15 cellular contexts compared by ENCODE assay signal in genomic region chr1:56411021-56411420, GRCh38.
"Had no signal": no experiment of that assay in that cellular context is flagged by ENCODE, and none has a peak within 500 bp of the region (broad histone marks: within the 10 kb centered on the region; RNA-seq: fewer than 3 reads in every experiment).

No MANE protein-coding gene starts in this region.

- H3K36me3 Mint-ChIP-seq: activated CD8-positive, alpha-beta memory T cell treated with anti-CD3 and anti-CD28 coated beads, Interleukin-2, amount 10 ng/mL, durations not matched to agents 7 days and 5 days; activated naive CD4-positive, alpha-beta T cell treated with anti-CD3 and anti-CD28 coated beads, Interleukin-2, amount 50 U/mL, for 72 hours; stimulated activated naive B cell treated with anti-CD40 and anti-IgM and Interleukin-4, amounts not matched to agents 10 μg/mL and 1 μg/mL and 100 μg/mL, for 72 hours had no signal

- H3K9me3 ChIP-seq: neutrophil, suprapubic skin had no signal

- DNase-seq: activated CD8-positive, alpha-beta memory T cell treated with anti-CD3 and anti-CD28 coated beads, Interleukin-2, amount 10 ng/mL, durations not matched to agents 7 days and 5 days; activated effector memory CD4-positive, alpha-beta T cell treated with Interleukin-2 at 50 U/mL for 16 hours; activated T-cell treated with anti-CD3 and anti-CD28 coated beads, Interleukin-2, amount 50 U/mL, for 24 hours; amniotic stem cell; brain microvascular endothelial cell; cerebellar nuclear complex; effector memory CD8-positive, alpha-beta T cell; naive thymus-derived CD4-positive, alpha-beta T cell; stimulated activated CD4-positive, alpha-beta T cell treated with anti-CD3 and anti-CD28 coated beads, Interleukin-2, amount 100 ng/mL, for 24 hours; stimulated activated naive B cell treated with anti-CD40 and anti-IgM and Interleukin-4, amounts not matched to agents 10 μg/mL and 1 μg/mL and 100 μg/mL, for 72 hours had no signal

- H3K9me3 Mint-ChIP-seq: activated T-cell treated with anti-CD3 and anti-CD28 coated beads, Interleukin-2, amount 50 U/mL, for 24 hours; dendritic cell treated with granulocyte-macrophage colony-stimulating factor and Interleukin-4, amounts not matched to agents 40 ng/mL and 50 ng/mL, for 4 days; stimulated activated naive B cell treated with anti-CD40 and anti-IgM and Interleukin-4, amounts not matched to agents 10 μg/mL and 1 μg/mL and 100 μg/mL, for 72 hours had no signal

- ATAC-seq: activated CD8-positive, alpha-beta memory T cell treated with anti-CD3 and anti-CD28 coated beads, Interleukin-2, amount 10 ng/mL, durations not matched to agents 7 days and 5 days; activated naive CD4-positive, alpha-beta T cell treated with anti-CD3 and anti-CD28 coated beads, Interleukin-2, amount 50 U/mL, for 72 hours; effector memory CD8-positive, alpha-beta T cell; naive thymus-derived CD4-positive, alpha-beta T cell; stimulated activated naive B cell treated with anti-CD40 and anti-IgM and Interleukin-4, amounts not matched to agents 10 μg/mL and 1 μg/mL and 100 μg/mL, for 72 hours had no signal

- H3K27me3 Mint-ChIP-seq: activated CD8-positive, alpha-beta memory T cell treated with anti-CD3 and anti-CD28 coated beads, Interleukin-2, amount 10 ng/mL, durations not matched to agents 7 days and 5 days; activated T-cell treated with anti-CD3 and anti-CD28 coated beads, Interleukin-2, amount 50 U/mL, for 24 hours had no signal

- H3K36me3 ChIP-seq: brain microvascular endothelial cell, neutrophil, suprapubic skin had no signal

- H3K4me1 ChIP-seq: suprapubic skin had no signal

- H3K27ac Mint-ChIP-seq: activated CD8-positive, alpha-beta memory T cell treated with anti-CD3 and anti-CD28 coated beads, Interleukin-2, amount 10 ng/mL, durations not matched to agents 7 days and 5 days; activated naive CD4-positive, alpha-beta T cell treated with anti-CD3 and anti-CD28 coated beads, Interleukin-2, amount 50 U/mL, for 72 hours; activated T-cell treated with anti-CD3 and anti-CD28 coated beads, Interleukin-2, amount 50 U/mL, for 24 hours; dendritic cell treated with granulocyte-macrophage colony-stimulating factor and Interleukin-4, amounts not matched to agents 40 ng/mL and 50 ng/mL, for 4 days; effector memory CD8-positive, alpha-beta T cell; naive thymus-derived CD4-positive, alpha-beta T cell; stimulated activated naive B cell treated with anti-CD40 and anti-IgM and Interleukin-4, amounts not matched to agents 10 μg/mL and 1 μg/mL and 100 μg/mL, for 72 hours had no signal

- H3K27ac ChIP-seq: brain microvascular endothelial cell, neutrophil, suprapubic skin had no signal

- H3K4me3 ChIP-seq: suprapubic skin had no signal

- H3K4me3 Mint-ChIP-seq: activated CD8-positive, alpha-beta memory T cell treated with anti-CD3 and anti-CD28 coated beads, Interleukin-2, amount 10 ng/mL, durations not matched to agents 7 days and 5 days; activated T-cell treated with anti-CD3 and anti-CD28 coated beads, Interleukin-2, amount 50 U/mL, for 24 hours; dendritic cell treated with granulocyte-macrophage colony-stimulating factor and Interleukin-4, amounts not matched to agents 40 ng/mL and 50 ng/mL, for 4 days; effector memory CD8-positive, alpha-beta T cell; naive thymus-derived CD4-positive, alpha-beta T cell; stimulated activated naive B cell treated with anti-CD40 and anti-IgM and Interleukin-4, amounts not matched to agents 10 μg/mL and 1 μg/mL and 100 μg/mL, for 72 hours had no signal

- FAIRE-seq: urothelium cell line had no signal

- H3K4me1 Mint-ChIP-seq: activated CD8-positive, alpha-beta memory T cell treated with anti-CD3 and anti-CD28 coated beads, Interleukin-2, amount 10 ng/mL, durations not matched to agents 7 days and 5 days; naive thymus-derived CD4-positive, alpha-beta T cell had no signal

- H3K27me3 ChIP-seq: brain microvascular endothelial cell, suprapubic skin had no signal
